Comparison of ENCODE assay signal across 12 cellular contexts in the genomic region with DNA sequence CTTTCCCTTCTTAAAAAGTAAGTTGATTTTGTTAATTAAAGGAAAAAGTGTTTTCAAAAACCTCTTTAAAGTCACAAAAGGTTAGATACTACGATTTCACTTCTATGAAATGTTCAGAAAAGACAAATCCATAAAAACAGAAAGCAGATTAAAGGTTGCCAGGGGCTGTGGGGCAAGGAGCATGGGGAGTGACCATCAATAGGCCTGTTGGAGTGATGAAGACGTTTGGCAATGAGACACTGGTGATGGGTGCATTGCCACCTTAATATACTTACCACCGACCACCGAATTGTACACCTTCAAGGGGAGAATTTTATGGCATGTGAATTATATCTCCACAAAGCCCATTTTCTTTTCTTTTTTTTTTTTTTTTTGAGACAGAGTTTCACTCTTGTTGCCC. TPM values are rescaled to one million over a fixed set of nuclear protein-coding genes. Genes with fewer than 3 reads are reported as not detected.
"Had no signal": no experiment of that assay in that cellular context is flagged by ENCODE, and none has a peak within 500 bp of the region (broad histone marks: within the 10 kb centered on the region; RNA-seq: fewer than 3 reads in every experiment).

No MANE protein-coding gene starts in this region.

- H3K9me3 ChIP-seq: ascending aorta, esophagus squamous epithelium, left ventricle myocardium inferior, sigmoid colon, spleen had no signal

- H3K36me3 ChIP-seq: cardiac muscle cell, WERI-Rb-1 had no signal

- H3K27ac ChIP-seq: ascending aorta, cardiac muscle cell, esophagus squamous epithelium, left ventricle myocardium inferior, sigmoid colon, spleen, WERI-Rb-1 had no signal

- H3K4me3 ChIP-seq: ascending aorta, cardiac muscle cell, esophagus squamous epithelium, left ventricle myocardium inferior, sigmoid colon, spleen had no signal

- DNase-seq: activated CD4-positive, alpha-beta T cell treated with anti-CD3 and anti-CD28 coated beads, Interleukin-2, amount 50 U/mL, for 48 hours; activated naive CD4-positive, alpha-beta T cell treated with anti-CD3 and anti-CD28 coated beads, Interleukin-2, amount 10 ng/mL, durations not matched to agents 7 days and 5 days; esophagus squamous epithelium; left ventricle myocardium inferior; natural killer cell; occipital lobe; sigmoid colon; spleen; WERI-Rb-1 had no signal

- H3K27me3 ChIP-seq: ascending aorta, cardiac muscle cell, esophagus squamous epithelium, sigmoid colon, spleen had no signal

- H3K4me1 ChIP-seq: ascending aorta had no signal

RNA-seq across cellular contexts. Expression of gene KIFC3, which starts 19.2 kb away (rescaled TPM):
- total RNA-seq: T-helper 1 cell treated with Interleukin-12 subunit alpha and Interleukin-12 subunit beta and Interleukin-4 antibody, amounts not matched to agents 30 ng/mL and 1 ng/mL, for 36 hours had no signal
